In genomic region chr6:3372912-3373554, GRCh38 we compare ENCODE assay signal across 23 cellular contexts.
DNase-seq lines count a peak whose midpoint lies in the region; ATAC-seq and TF ChIP-seq lines count a peak whose summit lies in the region.
"Had no signal": no experiment of that assay in that cellular context is flagged by ENCODE, and none has a peak within 500 bp of the region (broad histone marks: within the 10 kb centered on the region; RNA-seq: fewer than 3 reads in every experiment).

No MANE protein-coding gene starts in this region.

- no peak overlapping the region for H3K27ac ChIP-seq in mammary epithelial cell (ENCODE audit: insufficient read depth, low read depth, low read length)
- H3K27ac ChIP-seq in cingulate gyrus (ENCODE audit: low read depth, low read length): peak overlapping the region; percentile 62

- H3K27me3 ChIP-seq in mammary epithelial cell (ENCODE audit: insufficient read depth, low read length): no peaks in the 10 kb centered on the region

- in situ Hi-C loops in mammary epithelial cell (cut with MboI; ENCODE audit: low sequenced_read_pairs in 2 of 2): no loop called here

- H3K4me3 ChIP-seq in mammary epithelial cell (replicated peaks in 1 of 3; ENCODE audit: insufficient read depth in 1 of 3, low read depth in 2 of 3, low read length in 3 of 3): no peak overlapping the region
- H3K4me3 ChIP-seq in mucosa of descending colon: no peak overlapping the region

- TF ChIP-seq CTCF in MCF 10A (IDR thresholded peaks at IDR 0.05; ENCODE audit: unreplicated experiment) (no peak), mammary epithelial cell (conservative IDR thresholded peaks at IDR 0.05 in 1 of 2, IDR thresholded peaks at IDR 0.05 in 1 of 2; ENCODE audit: extremely low read depth in 1 of 2, insufficient read depth in 1 of 2, low read depth in 1 of 2, low read length in 2 of 2) (no peak), mucosa of descending colon (IDR thresholded peaks at IDR 0.05) (no peak), type B pancreatic cell (conservative IDR thresholded peaks at IDR 0.05) (no peak)

- no peak overlapping the region for H2AFZ ChIP-seq in mammary epithelial cell (ENCODE audit: low read depth, low read length)

- CTCF ChIA-PET in MCF 10A (lab: Yijun Ruan, JAX): interaction anchor here (0.7 kb wide), 1 partner anchor 29 kb away, joined by 3 read pairs; no protein-coding TSS in a partner anchor
- CTCF ChIA-PET in mammary epithelial cell (lab: Charles Lee; ENCODE audit: low non-redundant PET): no interaction called here

- no peak for DNase-seq in MCF 10A (ENCODE audit: unreplicated experiment)
- DNase-seq in mammary epithelial cell: no peak
- DNase-seq in mucosa of descending colon: peak in 2 of 3 donors; percentile 35 to 64
- no peak for DNase-seq in type B pancreatic cell (ENCODE audit: extremely low spot score, unreplicated experiment)
- no peak for DNase-seq in NCI-H748 (lab: John Stamatoyannopoulos, UW; ENCODE audit: unreplicated experiment)
- no peak for DNase-seq in NCI-H1930 (lab: John Stamatoyannopoulos, UW)
- DNase-seq: activated CD8-positive, alpha-beta memory T cell treated with anti-CD3 and anti-CD28 coated beads, Interleukin-2, amount 50 U/mL, for 4 hours; activated naive CD8-positive, alpha-beta T cell treated with anti-CD3 and anti-CD28 coated beads for 36 hours; AML-193; COR-L47; DMS79 treated with DMSO at 0.1 percent for 48 hours; foreskin fibroblast; H9; left ventricle myocardium superior; midbrain; NCI-H1048; NCI-H187 treated with DMSO at 0.1 percent for 48 hours; NCI-H526 treated with DMSO at 0.1 percent for 48 hours; stimulated activated CD8-positive, alpha-beta memory T cell treated with anti-CD3 and anti-CD28 coated beads, Interleukin-4, amount 100 ng/mL, for 48 hours had no signal

- no peak overlapping the region for H3K4me2 ChIP-seq in mammary epithelial cell (ENCODE audit: insufficient read depth, low read depth, low read length)

- no peaks in the 10 kb centered on the region for H3K36me3 ChIP-seq in mammary epithelial cell (ENCODE audit: insufficient read depth, low read length)
- H3K36me3 ChIP-seq in mucosa of descending colon (ENCODE audit: low read depth): no peaks in the 10 kb centered on the region

- ATAC-seq in mucosa of descending colon (peak; percentile 80), GM21786 (IDR thresholded peaks at IDR 0.05; ENCODE audit: unreplicated experiment) (no peak)
- ATAC-seq: left ventricle myocardium superior, sciatic nerve had no signal

- H3K4me3 Mint-ChIP-seq in MCF 10A (ENCODE audit: unreplicated experiment) (no peak overlapping the region), type B pancreatic cell (no peak overlapping the region)
- H3K4me3 Mint-ChIP-seq: activated naive CD8-positive, alpha-beta T cell treated with anti-CD3 and anti-CD28 coated beads for 36 hours; H9; neural crest cell had no signal

- H3K9me3 Mint-ChIP-seq in MCF 10A (ENCODE audit: unreplicated experiment) (no peaks in the 10 kb centered on the region), type B pancreatic cell (no peaks in the 10 kb centered on the region)
- H3K9me3 Mint-ChIP-seq: activated naive CD8-positive, alpha-beta T cell treated with anti-CD3 and anti-CD28 coated beads for 36 hours; H9; neural crest cell had no signal

- H3K9me3 ChIP-seq in mammary epithelial cell (replicated peaks; ENCODE audit: insufficient read depth, low read length): no peaks in the 10 kb centered on the region
- no peaks in the 10 kb centered on the region for H3K9me3 ChIP-seq in mucosa of descending colon

- H4K20me1 ChIP-seq in mammary epithelial cell (ENCODE audit: insufficient read depth, low read length): no peaks in the 10 kb centered on the region

- peaks cover 8% of the 10 kb centered on the region for H3K4me1 Mint-ChIP-seq in MCF 10A (ENCODE audit: insufficient read depth, unreplicated experiment)
- H3K4me1 Mint-ChIP-seq in type B pancreatic cell (ENCODE audit: unreplicated experiment): peaks cover 24% of the 10 kb centered on the region

- peaks cover 12% of the 10 kb centered on the region for H3K79me2 ChIP-seq in mammary epithelial cell (ENCODE audit: insufficient read depth, low read length)

- H3K27me3 Mint-ChIP-seq in MCF 10A (ENCODE audit: insufficient read depth, unreplicated experiment): no peaks in the 10 kb centered on the region
- no peaks in the 10 kb centered on the region for H3K27me3 Mint-ChIP-seq in type B pancreatic cell
- H3K27me3 Mint-ChIP-seq: activated naive CD8-positive, alpha-beta T cell treated with anti-CD3 and anti-CD28 coated beads for 36 hours had no signal

- H3K36me3 Mint-ChIP-seq in MCF 10A (ENCODE audit: insufficient read depth, unreplicated experiment) (peaks cover 11% of the 10 kb centered on the region), type B pancreatic cell (peaks cover 6% of the 10 kb centered on the region)
- H3K36me3 Mint-ChIP-seq: activated naive CD8-positive, alpha-beta T cell treated with anti-CD3 and anti-CD28 coated beads for 36 hours had no signal

- H3K4me1 ChIP-seq in mammary epithelial cell (ENCODE audit: insufficient read depth, low read length) (peaks cover 17% of the 10 kb centered on the region), mucosa of descending colon (ENCODE audit: low read depth) (peaks cover 30% of the 10 kb centered on the region)

- H3K9ac ChIP-seq in mammary epithelial cell (ENCODE audit: insufficient read depth, low read length): no peak overlapping the region

- no TSS peak for BruUV-seq in MCF 10A (replicated peaks; lab: Mats Ljungman, UMichigan)
- no TSS peak for BruUV-seq in mammary epithelial cell (replicated peaks; lab: Mats Ljungman, UMichigan)

- intact Hi-C loops in MCF 10A (cut with micrococcal nuclease): no loop called here
- intact Hi-C loops in mammary epithelial cell (cut with micrococcal nuclease): no loop called here
- intact Hi-C loops in mucosa of descending colon (cut with DNase I, micrococcal nuclease): no loop called here

- dilution Hi-C loops in mammary epithelial cell (cut with HindIII; ENCODE audit: low sequenced_read_pairs): no loop called here

- POLR2A ChIA-PET in MCF 10A (lab: Yijun Ruan, JAX): no interaction called here

- WGBS in mammary epithelial cell (ENCODE audit: low coverage, missing lambda C conversion rate): 67% methylated on average over 6 of the region's 6 CpGs

- peak overlapping the region; percentile 13 for H3K27ac Mint-ChIP-seq in MCF 10A (ENCODE audit: low read depth, unreplicated experiment)
- peak overlapping the region; percentile 39 for H3K27ac Mint-ChIP-seq in type B pancreatic cell
- H3K27ac Mint-ChIP-seq: activated naive CD8-positive, alpha-beta T cell treated with anti-CD3 and anti-CD28 coated beads for 36 hours; H9 had no signal

Comparison
In these comparisons a context has a peak if more than half of its experiments do, and no peak if none do; other contexts are left out.
1. DNase-seq: peak in mucosa of descending colon (2 of 3); none in MCF 10A (single experiment), mammary epithelial cell (single experiment), type B pancreatic cell (single experiment), NCI-H748 (single experiment) and NCI-H1930 (0 of 2).